In genomic region chr17:66625321-66625767, GRCh38 we compare ENCODE assay signal across 8 cellular contexts.
DNase-seq lines count a peak whose midpoint lies in the region; ATAC-seq, FAIRE-seq and TF ChIP-seq lines count a peak whose summit lies in the region.

No MANE protein-coding gene starts in this region.

- 0 out of 2 replicates have a peak overlapping the region, but pooled peaks have one; percentile 7 for H3K27ac ChIP-seq in VCaP
- no peak overlapping the region for H3K27ac ChIP-seq in keratinocyte (ENCODE audit: control insufficient read depth, insufficient read depth, low read length)

- H3K36me3 Mint-ChIP-seq in activated CD4-positive, alpha-beta memory T cell treated with anti-CD3 and anti-CD28 coated beads for 36 hours, result peaks cover 6% of the 10 kb centered on the region

- no peaks in the 10 kb centered on the region for H3K79me2 ChIP-seq in keratinocyte (ENCODE audit: control insufficient read depth, insufficient read depth, low read length)

- no peaks in the 10 kb centered on the region for H3K9me3 Mint-ChIP-seq in activated CD4-positive, alpha-beta memory T cell treated with anti-CD3 and anti-CD28 coated beads for 36 hours

- no peaks in the 10 kb centered on the region for H3K9me3 ChIP-seq in keratinocyte (ENCODE audit: control insufficient read depth, low read depth, low read length)

- POLR2A ChIA-PET in activated CD4-positive, alpha-beta memory T cell treated with anti-CD3 and anti-CD28 coated beads for 36 hours (lab: Charles Lee), result no interaction called here

- TF ChIP-seq CTCF in LNCAP (IDR thresholded peaks at IDR 0.05) (peak; percentile 72), VCaP (conservative IDR thresholded peaks at IDR 0.05) (peak; percentile 86), keratinocyte (optimal IDR thresholded peaks at IDR 0.05 in 1 of 3, IDR thresholded peaks at IDR 0.05 in 1 of 3, conservative IDR thresholded peaks at IDR 0.05 in 1 of 3; ENCODE audit: extremely low read depth in 1 of 3, insufficient read depth in 2 of 3, low read length in 3 of 3) (peak in 2 of 3 experiments; percentile 17 to 46)

- intact Hi-C loops in activated CD4-positive, alpha-beta memory T cell treated with anti-CD3 and anti-CD28 coated beads for 36 hours (cut with micrococcal nuclease), result no loop called here

- H3K4me2 ChIP-seq in keratinocyte (ENCODE audit: control insufficient read depth, extremely low read depth, insufficient read depth, low read depth, low read length), result no peak overlapping the region

- dilution Hi-C loops in keratinocyte (cut with MboI; ENCODE audit: extremely low pct_ligation_motif_present, low sequenced_read_pairs), result no loop called here

- no peaks in the 10 kb centered on the region for H3K27me3 ChIP-seq in keratinocyte (ENCODE audit: control insufficient read depth, extremely low read depth, insufficient read depth, low read length)

- no peaks in the 10 kb centered on the region for H4K20me1 ChIP-seq in keratinocyte (ENCODE audit: control insufficient read depth, extremely low read depth, insufficient read depth, low read length)

- peaks cover 20% of the 10 kb centered on the region for H3K4me1 Mint-ChIP-seq in activated CD4-positive, alpha-beta memory T cell treated with anti-CD3 and anti-CD28 coated beads for 36 hours (ENCODE audit: low read depth)

- H3K27ac Mint-ChIP-seq in activated CD4-positive, alpha-beta memory T cell treated with anti-CD3 and anti-CD28 coated beads for 36 hours, result no peak overlapping the region

- H3K4me3 ChIP-seq in keratinocyte (ENCODE audit: control insufficient read depth in 2 of 3, extremely low read depth in 1 of 3, insufficient read depth in 2 of 3, low read depth in 1 of 3, low read length in 3 of 3), result no peak overlapping the region

- no peaks in the 10 kb centered on the region for H3K4me1 ChIP-seq in keratinocyte (ENCODE audit: control insufficient read depth, extremely low read depth, insufficient read depth, low read length)

- no peaks in the 10 kb centered on the region for H3K27me3 Mint-ChIP-seq in activated CD4-positive, alpha-beta memory T cell treated with anti-CD3 and anti-CD28 coated beads for 36 hours

- DNase-seq in DMS114 treated with DMSO at 0.1 percent for 48 hours (lab: John Stamatoyannopoulos, UW; ENCODE audit: unreplicated experiment) (peak; percentile 56), keratinocyte (ENCODE audit: low read depth, low spot score) (no peak), GM19238 (ENCODE audit: insufficient read length, low spot score) (no peak)
- DNase-seq in activated CD4-positive, alpha-beta memory T cell treated with anti-CD3 and anti-CD28 coated beads for 36 hours, result no peak

- H2AFZ ChIP-seq in keratinocyte (ENCODE audit: control insufficient read depth, low read length), result no peak overlapping the region

- no peak overlapping the region for H3K4me3 Mint-ChIP-seq in activated CD4-positive, alpha-beta memory T cell treated with anti-CD3 and anti-CD28 coated beads for 36 hours

- H3K9ac ChIP-seq in keratinocyte (ENCODE audit: control insufficient read depth, extremely low read depth, insufficient read depth, low read length), result no peak overlapping the region

- no peak for ATAC-seq in GM18517 (IDR thresholded peaks at IDR 0.05; ENCODE audit: unreplicated experiment)
- ATAC-seq in HG03469 (IDR thresholded peaks at IDR 0.05; ENCODE audit: unreplicated experiment), result no peak

- no peaks in the 10 kb centered on the region for H3K36me3 ChIP-seq in keratinocyte (ENCODE audit: control insufficient read depth in 2 of 2, extremely low read depth in 1 of 2, insufficient read depth in 2 of 2, low read length in 2 of 2)

- no peak for FAIRE-seq in keratinocyte (lab: Jason Lieb, UNC)

- no peaks in the 10 kb centered on the region for H3K9me1 ChIP-seq in keratinocyte (ENCODE audit: control insufficient read depth, extremely low read depth, insufficient read depth, low read length)

- CTCF ChIA-PET in activated CD4-positive, alpha-beta memory T cell treated with anti-CD3 and anti-CD28 coated beads for 36 hours (lab: Charles Lee), result interaction anchor here (0.6 to 0.7 kb wide), 2 partner anchors 51 to 563 kb away, joined by 3 to 4 read pairs; no protein-coding TSS in a partner anchor

Comparison
In these comparisons a context has a peak if more than half of its experiments do, and no peak if none do; other contexts are left out.
1. CTCF ChIP-seq: peak in every context shown above with its lines; median percentile 86 in VCaP; 72 in LNCAP; 32 in keratinocyte.